ENCODE assay signal across 8 cellular contexts in genomic region chr7:130441408-130441854, GRCh38. TPM values are rescaled to one million over a fixed set of nuclear protein-coding genes. Genes with fewer than 3 reads are reported as not detected.
DNase-seq lines count a peak whose midpoint lies in the region; ATAC-seq, FAIRE-seq and TF ChIP-seq lines count a peak whose summit lies in the region.

No MANE protein-coding gene starts in this region.

- H3K27me3 ChIP-seq in iPS-18a (ENCODE audit: control insufficient read depth, insufficient read depth, low read length) = no peaks in the 10 kb centered on the region
- H3K27me3 ChIP-seq in small intestine (ENCODE audit: control insufficient read depth in 2 of 2, insufficient read depth in 2 of 2, low read length in 2 of 2) = no peaks in the 10 kb centered on the region

- H3K36me3 ChIP-seq in iPS-18a (ENCODE audit: control insufficient read depth, low read depth, low read length) = no peaks in the 10 kb centered on the region
- no peaks in the 10 kb centered on the region for H3K36me3 ChIP-seq in small intestine (ENCODE audit: control insufficient read depth in 2 of 2, insufficient read depth in 2 of 2, low read length in 2 of 2)

- H3K4me1 ChIP-seq in iPS-18a (ENCODE audit: control insufficient read depth, low read depth, low read length) (peaks cover 11% of the 10 kb centered on the region), small intestine (ENCODE audit: control insufficient read depth in 2 of 2, insufficient read depth in 1 of 2, low read depth in 1 of 2, low read length in 1 of 2) (peaks cover 0 to 5% of the 10 kb centered on the region in 2 donors)

- no peak for ATAC-seq in HG03460 (IDR thresholded peaks at IDR 0.05; ENCODE audit: unreplicated experiment)

- H3K36me3 Mint-ChIP-seq in activated naive CD8-positive, alpha-beta T cell treated with anti-CD3 and anti-CD28 coated beads for 36 hours = peaks cover 30% of the 10 kb centered on the region

- no peaks in the 10 kb centered on the region for H3K27me3 Mint-ChIP-seq in activated naive CD8-positive, alpha-beta T cell treated with anti-CD3 and anti-CD28 coated beads for 36 hours

- H3K9me3 Mint-ChIP-seq in activated naive CD8-positive, alpha-beta T cell treated with anti-CD3 and anti-CD28 coated beads for 36 hours = peaks cover 5% of the 10 kb centered on the region

- H3K27ac ChIP-seq in iPS-18a (ENCODE audit: low read length) (peak overlapping the region; percentile 96), small intestine (ENCODE audit: low read depth in 1 of 2, low read length in 1 of 2) (peak overlapping the region in 1 of 2 donors; percentile 21)

- peak overlapping the region; percentile 6 for H3K4me3 ChIP-seq in GM12875 (ENCODE audit: low read depth, low read length)
- H3K4me3 ChIP-seq in iPS-18a (ENCODE audit: low read length) = peak overlapping the region; percentile 80
- H3K4me3 ChIP-seq in small intestine (ENCODE audit: low read depth in 1 of 2, low read length in 2 of 2) = peak overlapping the region; percentile 60 to 81

- H3K9me3 ChIP-seq in iPS-18a (ENCODE audit: control insufficient read depth, low read depth, low read length) (no peaks in the 10 kb centered on the region), small intestine (ENCODE audit: control insufficient read depth, low read depth) (no peaks in the 10 kb centered on the region)

- H3K4me3 Mint-ChIP-seq in activated naive CD8-positive, alpha-beta T cell treated with anti-CD3 and anti-CD28 coated beads for 36 hours = peak overlapping the region; percentile 98

- DNase-seq in NCI-H2029 treated with DMSO at 0.1 percent for 48 hours (lab: John Stamatoyannopoulos, UW) (peak; percentile 88), small intestine (peak; percentile 19), Kasumi-1 (lab: John Stamatoyannopoulos, UW) (no peak)
- no peak for DNase-seq in activated naive CD8-positive, alpha-beta T cell treated with anti-CD3 and anti-CD28 coated beads for 36 hours
- no peak for DNase-seq in activated CD4-positive, alpha-beta T cell treated with anti-CD3 and anti-CD28 coated beads for 4 hours

- peaks cover 44% of the 10 kb centered on the region for H3K4me1 Mint-ChIP-seq in activated naive CD8-positive, alpha-beta T cell treated with anti-CD3 and anti-CD28 coated beads for 36 hours

- peak overlapping the region; percentile 93 for H3K9ac ChIP-seq in iPS-18a (ENCODE audit: low read length)

- FAIRE-seq in small intestine (lab: Jason Lieb, UNC) = no peak

- H3K27ac Mint-ChIP-seq in activated naive CD8-positive, alpha-beta T cell treated with anti-CD3 and anti-CD28 coated beads for 36 hours = peak overlapping the region; percentile 85

- WGBS in small intestine, 3 donors = 20 to 32% (median 32%) methylated on average over 9 of the region's 9 CpGs

- TF ChIP-seq CTCF in GM12875 (IDR thresholded peaks at IDR 0.05; ENCODE audit: borderline replicate concordance, insufficient read depth, low read depth, low read length) = no peak

RNA-seq across cellular contexts. Expression of gene CEP41, which starts 0.6 kb away (rescaled TPM):
- total RNA-seq in activated naive CD8-positive, alpha-beta T cell treated with anti-CD3 and anti-CD28 coated beads for 36 hours = 10 to 100 TPM; 22.3 to 26.5 TPM
- 1 to 10 TPM in 2 of 3 donors, not detected in 1; 3.0 to 6.2 TPM for polyA plus RNA-seq in small intestine

RNA-seq across cellular contexts. Expression of gene MEST, which starts 50.5 kb away (rescaled TPM):
- total RNA-seq in activated naive CD8-positive, alpha-beta T cell treated with anti-CD3 and anti-CD28 coated beads for 36 hours = 10 to 100 TPM; 15.1 to 18.4 TPM
- 10 to 100 TPM; 15.9 to 25.7 (median 16.5) TPM for polyA plus RNA-seq in small intestine

Comparison
In these comparisons a context has a peak if more than half of its experiments do, and no peak if none do; other contexts are left out.
1. H3K4me3 ChIP-seq: peak in every context shown above with its lines; median percentile 80 in iPS-18a; 70 in small intestine; 6 in GM12875.
2. DNase-seq: peak in NCI-H2029 treated with DMSO at 0.1 percent for 48 hours (single experiment) and small intestine (single experiment); none in activated naive CD8-positive, alpha-beta T cell treated with anti-CD3 and anti-CD28 coated beads for 36 hours (single experiment), Kasumi-1 (0 of 2) and activated CD4-positive, alpha-beta T cell treated with anti-CD3 and anti-CD28 coated beads for 4 hours (0 of 2).